In the genomic region with DNA sequence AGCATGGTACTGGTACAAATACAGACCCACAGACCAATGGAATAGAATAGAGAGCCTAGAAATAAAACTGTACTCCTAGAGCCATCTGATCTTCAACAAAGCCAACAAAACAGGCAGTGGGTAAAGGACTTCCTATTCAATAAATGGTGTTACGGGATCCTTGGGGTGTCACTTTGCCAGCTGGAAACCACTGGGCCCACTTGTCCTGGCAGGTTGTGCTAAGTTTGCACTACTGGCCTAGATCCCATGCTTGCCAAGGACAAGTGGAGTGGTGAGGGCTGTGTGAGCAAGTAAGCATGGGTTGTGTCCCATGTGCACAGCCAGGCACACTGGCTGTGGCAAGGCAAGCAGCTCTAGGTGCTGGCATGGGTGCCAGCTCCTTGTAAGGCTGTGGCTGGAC, we compare ENCODE assay signal across 38 cellular contexts. TPM values are rescaled to one million over a fixed set of nuclear protein-coding genes. Genes with fewer than 3 reads are reported as not detected.
"Had no signal": no experiment of that assay in that cellular context is flagged by ENCODE, and none has a peak within 500 bp of the region (broad histone marks: within the 10 kb centered on the region; RNA-seq: fewer than 3 reads in every experiment).

No MANE protein-coding gene starts in this region.

- H3K4me3 ChIP-seq: adrenal gland, body of pancreas, breast epithelium had no signal

- H3K9me3 ChIP-seq: adrenal gland, body of pancreas had no signal

- H3K27ac ChIP-seq: adrenal gland, body of pancreas, brain microvascular endothelial cell, breast epithelium, VCaP had no signal

- FAIRE-seq: astrocyte, TTC549 had no signal

- H3K4me1 ChIP-seq: adrenal gland, breast epithelium had no signal

- ATAC-seq: activated CD8-positive, alpha-beta T cell treated with anti-CD3 and anti-CD28 coated beads for 36 hours; activated naive CD4-positive, alpha-beta T cell treated with anti-CD3 and anti-CD28 coated beads, Interleukin-2, amount 50 U/mL, for 72 hours; activated T-cell treated with anti-CD3 and anti-CD28 coated beads, Interleukin-2, amount 50 U/mL, for 4 hours; activated T-cell treated with anti-CD3 and anti-CD28 coated beads, Interleukin-2, amount 50 U/mL, for 72 hours; activated T-helper 17 cell treated with anti-CD3 and anti-CD28 coated beads, Interleukin-2, amount 50 U/mL, for 72 hours; body of pancreas had no signal

- H3K36me3 ChIP-seq: adrenal gland, brain microvascular endothelial cell, breast epithelium had no signal

- H3K27me3 ChIP-seq: adrenal gland, body of pancreas, brain microvascular endothelial cell had no signal

- DNase-seq: activated B cell treated with CpG ODN at 0.5 μM for 24 hours; activated CD4-positive, alpha-beta memory T cell treated with anti-CD3 and anti-CD28 coated beads for 36 hours; activated CD4-positive, alpha-beta T cell treated with anti-CD3 and anti-CD28 coated beads for 4 hours; activated CD4-positive, alpha-beta T cell treated with anti-CD3 and anti-CD28 coated beads, Interleukin-2, amount 10 ng/mL, durations not matched to agents 24 days and 14 days; activated CD4-positive, alpha-beta T cell treated with anti-CD3 and anti-CD28 coated beads, Interleukin-2, amount 50 U/mL, for 1 hour; activated CD4-positive, alpha-beta T cell treated with anti-CD3 and anti-CD28 coated beads, Interleukin-2, amount 50 U/mL, for 4 hours; activated CD4-positive, CD25-positive, alpha-beta regulatory T cell treated with anti-CD3 and anti-CD28 coated beads, Interleukin-2, amount 50 U/mL, for 72 hours; activated CD8-positive, alpha-beta memory T cell treated with anti-CD3 and anti-CD28 coated beads, Interleukin-2, amount 50 U/mL, for 4 hours; activated CD8-positive, alpha-beta T cell treated with anti-CD3 and anti-CD28 coated beads for 36 hours; activated effector memory CD4-positive, alpha-beta T cell treated with anti-CD3 and anti-CD28 coated beads, Interleukin-2, amount 50 U/mL, for 16 hours; activated gamma-delta T cell treated with Interleukin-2 at 50 U/mL for 16 hours; activated naive CD4-positive, alpha-beta T cell; activated naive CD4-positive, alpha-beta T cell treated with anti-CD3 and anti-CD28 coated beads for 36 hours; activated naive CD4-positive, alpha-beta T cell treated with anti-CD3 and anti-CD28 coated beads, Interleukin-2, amount 50 U/mL, for 16 hours; activated naive CD8-positive, alpha-beta T cell treated with anti-CD3 and anti-CD28 coated beads for 36 hours; activated T-cell treated with anti-CD3 and anti-CD28 coated beads for 4 hours; activated T-cell treated with anti-CD3 and anti-CD28 coated beads, Interleukin-2, amount 50 U/mL, for 1 hour; activated T-cell treated with anti-CD3 and anti-CD28 coated beads, Interleukin-2, amount 50 U/mL, for 4 hours; activated T-cell treated with anti-CD3 and anti-CD28 coated beads, Interleukin-2, amount 50 U/mL, for 72 hours; adrenal gland; amniotic stem cell; aorta; body of pancreas; brain microvascular endothelial cell; central memory CD4-positive, alpha-beta T cell; T-helper 1 cell; T-helper 2 cell; T-helper 9 cell had no signal

RNA-seq across cellular contexts. Expression of a gene that starts 8.8 kb away (rescaled TPM):
- total RNA-seq: activated B cell treated with CpG ODN at 0.5 μM for 24 hours; activated CD4-positive, alpha-beta memory T cell treated with anti-CD3 and anti-CD28 coated beads for 36 hours; activated CD4-positive, alpha-beta T cell treated with anti-CD3 and anti-CD28 coated beads, Interleukin-2, amount 10 ng/mL, durations not matched to agents 24 days and 14 days; activated CD8-positive, alpha-beta memory T cell treated with anti-CD3 and anti-CD28 coated beads for 36 hours; activated CD8-positive, alpha-beta T cell treated with anti-CD3 and anti-CD28 coated beads for 36 hours; activated naive CD4-positive, alpha-beta T cell treated with anti-CD3 and anti-CD28 coated beads for 36 hours; activated naive CD4-positive, alpha-beta T cell treated with anti-CD3 and anti-CD28 coated beads, Interleukin-2, amount 50 U/mL, for 72 hours; activated naive CD8-positive, alpha-beta T cell treated with anti-CD3 and anti-CD28 coated beads for 36 hours; activated T-cell treated with anti-CD3 and anti-CD28 coated beads, Interleukin-2, amount 50 U/mL, for 4 hours; activated T-cell treated with anti-CD3 and anti-CD28 coated beads, Interleukin-2, amount 50 U/mL, for 72 hours; activated T-helper 1 cell treated with anti-CD3 and anti-CD28 coated beads, Interleukin-12 subunit alpha, Interleukin-12 subunit beta, Interleukin-2, Interleukin-4 antibody, amounts not matched to agents 30 ng/mL and 10 ng/mL and 1 ng/mL, durations not matched to agents 14 hours and 24 hours and 36 hours; activated T-helper 17 cell treated with anti-CD3 and anti-CD28 coated beads, Interleukin-2, amount 50 U/mL, for 72 hours; aorta; astrocyte; cardiac septum; cerebellum had no signal
- polyA plus RNA-seq: adrenal gland had no signal
